27 cellular contexts compared by ENCODE assay signal in genomic region chr10:14810969-14811953, GRCh38. TPM values are rescaled to one million over a fixed set of nuclear protein-coding genes. Genes with fewer than 3 reads are reported as not detected.
DNase-seq lines count a peak whose midpoint lies in the region; ATAC-seq and TF ChIP-seq lines count a peak whose summit lies in the region.
"Had no signal": no experiment of that assay in that cellular context is flagged by ENCODE, and none has a peak within 500 bp of the region (broad histone marks: within the 10 kb centered on the region; RNA-seq: fewer than 3 reads in every experiment).

No MANE protein-coding gene starts in this region.

- TF ChIP-seq POLR2A in right lobe of liver (IDR thresholded peaks at IDR 0.05), result no peak

- H3K9me3 ChIP-seq in right lobe of liver, result no peaks in the 10 kb centered on the region
- no peaks in the 10 kb centered on the region for H3K9me3 ChIP-seq in A673 (ENCODE audit: low read depth, low read length, poor library complexity, severe bottlenecking)
- H3K9me3 ChIP-seq: SK-N-SH, spleen had no signal

- no peak overlapping the region for H3K27ac ChIP-seq in right lobe of liver
- no peak overlapping the region for H3K27ac ChIP-seq in A673 (ENCODE audit: low read depth, low read length, poor library complexity, severe bottlenecking)
- H3K27ac ChIP-seq: spleen, WERI-Rb-1 had no signal

- POLR2A ChIA-PET in A673 (lab: Charles Lee; ENCODE audit: low non-redundant PET), result no interaction called here

- peak; percentile 10 for DNase-seq in NOMO-1 treated with DMSO at 0.1 percent for 48 hours (lab: John Stamatoyannopoulos, UW; ENCODE audit: unreplicated experiment)
- DNase-seq in NOMO-1 treated with dmso at 0.1 percent for 144 hours (lab: John Stamatoyannopoulos, UW; ENCODE audit: unreplicated experiment), result no peak
- DNase-seq in NCI-H146 treated with DMSO at 0.1 percent for 48 hours (lab: John Stamatoyannopoulos, UW; ENCODE audit: unreplicated experiment), result peak; percentile 72
- DNase-seq in activated naive CD8-positive, alpha-beta T cell treated with anti-CD3 and anti-CD28 coated beads, Interleukin-2, amount 50 U/mL, for 24 hours, result no peak
- no peak for DNase-seq in right lobe of liver
- DNase-seq in NCI-H2227 treated with DMSO at 0.1 percent for 48 hours (lab: John Stamatoyannopoulos, UW), result no peak
- no peak for DNase-seq in A673 (ENCODE audit: low spot score)
- DNase-seq in foreskin fibroblast, result no peak
- DNase-seq: 8988T; activated CD4-positive, alpha-beta T cell treated with anti-CD3 and anti-CD28 coated beads, Interleukin-2, amount 50 U/mL, for 48 hours; activated naive CD4-positive, alpha-beta T cell treated with anti-CD3 and anti-CD28 coated beads, Interleukin-2, amount 50 U/mL, for 16 hours; cerebellar nuclear complex; HFFc6; hypothalamus; islet precursor cell; Karpas-422; NCI-H2029; NCI-H446; NK-92 treated with Interleukin-12 subunit alpha and Interleukin-12 subunit beta, amount 100 ng/mL, for 24 hours; nucleus accumbens; retina; SK-N-SH; spleen; stimulated activated CD4-positive, alpha-beta T cell treated with anti-CD3 and anti-CD28 coated beads, Interleukin-4, amount 100 ng/mL, for 24 hours; WERI-Rb-1 had no signal

- H3K4me1 ChIP-seq in right lobe of liver (no peaks in the 10 kb centered on the region), A673 (ENCODE audit: insufficient read depth, low read length, poor library complexity, severe bottlenecking) (no peaks in the 10 kb centered on the region)

- H3K36me3 Mint-ChIP-seq in activated naive CD8-positive, alpha-beta T cell treated with anti-CD3 and anti-CD28 coated beads, Interleukin-2, amount 50 U/mL, for 24 hours (ENCODE audit: low read depth), result no peaks in the 10 kb centered on the region
- H3K36me3 Mint-ChIP-seq: type B pancreatic cell had no signal

- H3K4me3 ChIP-seq in right lobe of liver (no peak overlapping the region), A673 (ENCODE audit: low read depth, low read length, poor library complexity, severe bottlenecking) (no peak overlapping the region), foreskin fibroblast (ENCODE audit: low read depth in 1 of 2, low read length in 2 of 2) (no peak overlapping the region)
- H3K4me3 ChIP-seq: spleen had no signal

- no peaks in the 10 kb centered on the region for H3K27me3 ChIP-seq in right lobe of liver
- H3K27me3 ChIP-seq in A673 (replicated peaks; ENCODE audit: insufficient read depth, low read depth, low read length, poor library complexity), result no peaks in the 10 kb centered on the region
- H3K27me3 ChIP-seq: spleen had no signal

- no peak for ATAC-seq in activated naive CD8-positive, alpha-beta T cell treated with anti-CD3 and anti-CD28 coated beads, Interleukin-2, amount 50 U/mL, for 24 hours
- peak; percentile 60 to 93 (median 82) for ATAC-seq in right lobe of liver

- intact Hi-C loops in right lobe of liver (cut with DNase I), result no loop called here
- intact Hi-C loops in A673 (cut with micrococcal nuclease; ENCODE audit: unreplicated experiment), result loop anchor here (1.0 kb wide), 1 partner anchor 274 kb away; no protein-coding TSS in a partner anchor

- peak overlapping the region; percentile 0 for H3K27ac Mint-ChIP-seq in activated naive CD8-positive, alpha-beta T cell treated with anti-CD3 and anti-CD28 coated beads, Interleukin-2, amount 50 U/mL, for 24 hours
- H3K27ac Mint-ChIP-seq: HFFc6; T-helper 2 cell treated with Interferon-gamma antibody and Interleukin-4, amounts not matched to agents 5 μg/mL and 100 μg/mL, for 36 hours; type B pancreatic cell had no signal

- no peak overlapping the region for H3K4me3 Mint-ChIP-seq in activated naive CD8-positive, alpha-beta T cell treated with anti-CD3 and anti-CD28 coated beads, Interleukin-2, amount 50 U/mL, for 24 hours
- H3K4me3 Mint-ChIP-seq: HFFc6; T-helper 2 cell treated with Interferon-gamma antibody and Interleukin-4, amounts not matched to agents 5 μg/mL and 100 μg/mL, for 36 hours; type B pancreatic cell had no signal

- peaks cover 29% of the 10 kb centered on the region for H3K4me1 Mint-ChIP-seq in activated naive CD8-positive, alpha-beta T cell treated with anti-CD3 and anti-CD28 coated beads, Interleukin-2, amount 50 U/mL, for 24 hours

- H3K9me3 Mint-ChIP-seq in activated naive CD8-positive, alpha-beta T cell treated with anti-CD3 and anti-CD28 coated beads, Interleukin-2, amount 50 U/mL, for 24 hours, result no peaks in the 10 kb centered on the region
- H3K9me3 Mint-ChIP-seq: HFFc6; T-helper 2 cell treated with Interferon-gamma antibody and Interleukin-4, amounts not matched to agents 5 μg/mL and 100 μg/mL, for 36 hours; type B pancreatic cell had no signal

- CTCF ChIA-PET in A673 (lab: Charles Lee), result no interaction called here

- WGBS in right lobe of liver (ENCODE audit: insufficient coverage, low coverage, low lambda C conversion rate, missing lambda C conversion rate), result 32% methylated on average over 9 of the region's 9 CpGs

- no peaks in the 10 kb centered on the region for H3K27me3 Mint-ChIP-seq in activated naive CD8-positive, alpha-beta T cell treated with anti-CD3 and anti-CD28 coated beads, Interleukin-2, amount 50 U/mL, for 24 hours
- H3K27me3 Mint-ChIP-seq: type B pancreatic cell had no signal

- TF ChIP-seq CTCF in right lobe of liver (IDR thresholded peaks at IDR 0.05), result peak; percentile 9 to 34 (median 26)
- no peak for TF ChIP-seq CTCF in A673 (conservative IDR thresholded peaks at IDR 0.05; ENCODE audit: low read depth, low read length)
- no peak for TF ChIP-seq CTCF in foreskin fibroblast (IDR thresholded peaks at IDR 0.05; ENCODE audit: low read depth, low read length)

- no TSS peak for BruUV-seq in A673 (replicated peaks; lab: Mats Ljungman, UMichigan)

- H3K36me3 ChIP-seq in right lobe of liver (no peaks in the 10 kb centered on the region), A673 (ENCODE audit: insufficient read depth, low read length, poor library complexity, severe bottlenecking) (no peaks in the 10 kb centered on the region)
- H3K36me3 ChIP-seq: spleen, WERI-Rb-1 had no signal

RNA-seq across cellular contexts. Expression of gene CDNF, which starts 26.6 kb away (rescaled TPM):
- total RNA-seq in right lobe of liver (1 to 10 TPM in 5 of 6 experiments, under 1 TPM in 1; 0.93 to 4.5 (median 3.7) TPM), A673 (2021) (0.34 and 0.83 TPM in 2 replicates)

RNA-seq across cellular contexts. Expression of gene HSPA14, which starts 26.8 kb away (rescaled TPM):
- total RNA-seq in right lobe of liver (1 to 10 TPM; 2.7 to 8.6 (median 4.9) TPM), A673 (2021) (42.2 and 46.9 TPM in 2 replicates)

RNA-seq across cellular contexts. Expression of gene MSANTD7, which starts 26.8 kb away (rescaled TPM):
- total RNA-seq in right lobe of liver, result 1 to 10 TPM; 2.2 to 6.0 (median 3.2) TPM
- total RNA-seq in A673 (2021), result 19.1 and 20.3 TPM in 2 replicates

RNA-seq across cellular contexts. Expression of gene FAM107B, which starts 36.6 kb away (rescaled TPM):
- total RNA-seq in right lobe of liver, result 100 to 1,000 TPM in 2 of 6 experiments, 10 to 100 TPM in 4; 58.6 to 116 (median 68.7) TPM
- 61.6 and 66.1 TPM in 2 replicates for total RNA-seq in A673 (2021)

Comparison
In these comparisons a context has a peak if more than half of its experiments do, and no peak if none do; other contexts are left out.
1. DNase-seq: peak in NOMO-1 treated with DMSO at 0.1 percent for 48 hours (single experiment) and NCI-H146 treated with DMSO at 0.1 percent for 48 hours (single experiment); none in NOMO-1 treated with dmso at 0.1 percent for 144 hours (single experiment), activated naive CD8-positive, alpha-beta T cell treated with anti-CD3 and anti-CD28 coated beads, Interleukin-2, amount 50 U/mL, for 24 hours (single experiment), right lobe of liver (0 of 3), NCI-H2227 treated with DMSO at 0.1 percent for 48 hours (single experiment), A673 (single experiment) and foreskin fibroblast (0 of 2).
2. CTCF ChIP-seq: peak in right lobe of liver (4 of 4); none in A673 (single experiment) and foreskin fibroblast (single experiment).